26 cellular contexts compared by ENCODE assay signal in genomic region chr9:74095925-74096324, GRCh38.
"Had no signal": no experiment of that assay in that cellular context is flagged by ENCODE, and none has a peak within 500 bp of the region (broad histone marks: within the 10 kb centered on the region; RNA-seq: fewer than 3 reads in every experiment).

No MANE protein-coding gene starts in this region.

- H3K9me3 ChIP-seq: colonic mucosa, esophagus squamous epithelium, gastrocnemius medialis, heart right ventricle, left lung, lower lobe of right lung, mucosa of descending colon had no signal

- H3K4me1 ChIP-seq: colonic mucosa, esophagus squamous epithelium, gastrocnemius medialis, heart right ventricle, left lung, lower lobe of right lung had no signal

- H3K9me3 Mint-ChIP-seq: mesothelial cell of epicardium had no signal

- H3K36me3 Mint-ChIP-seq: mesothelial cell of epicardium; naive B cell; naive thymus-derived CD8-positive, alpha-beta T cell had no signal

- H3K27me3 ChIP-seq: colonic mucosa, esophagus squamous epithelium, gastrocnemius medialis, heart right ventricle, left lung had no signal

- H3K27me3 Mint-ChIP-seq: dendritic cell treated with granulocyte-macrophage colony-stimulating factor and Interleukin-4, amounts not matched to agents 40 ng/mL and 50 ng/mL, for 4 days; naive B cell had no signal

- H3K4me1 Mint-ChIP-seq: immature natural killer cell; mesothelial cell of epicardium; naive B cell; naive thymus-derived CD8-positive, alpha-beta T cell had no signal

- H3K4me3 ChIP-seq: colonic mucosa, esophagus squamous epithelium, gastrocnemius medialis, heart right ventricle, left lung, lower lobe of right lung, mucosa of descending colon had no signal

- H3K36me3 ChIP-seq: colonic mucosa, esophagus squamous epithelium, gastrocnemius medialis, heart right ventricle, left lung, lower lobe of right lung had no signal

- DNase-seq: colonic mucosa; cortex of kidney; effector memory CD4-positive, alpha-beta T cell; erythroblast; esophagus squamous epithelium; foreskin fibroblast; foreskin melanocyte; gastrocnemius medialis; glutamatergic neuron; head of caudate nucleus; heart right ventricle; immature natural killer cell; islet precursor cell; kidney; left cardiac atrium; left lung; left ventricle myocardium superior; lower lobe of right lung; mesenchymal stem cell; mucosa of descending colon; naive B cell; naive thymus-derived CD8-positive, alpha-beta T cell had no signal

- ATAC-seq: esophagus mucosa; gastrocnemius medialis; heart right ventricle; left cardiac atrium; left lung; left ventricle myocardium superior; lower lobe of right lung; mucosa of descending colon; naive thymus-derived CD8-positive, alpha-beta T cell had no signal

- H3K27ac Mint-ChIP-seq: dendritic cell treated with granulocyte-macrophage colony-stimulating factor and Interleukin-4, amounts not matched to agents 40 ng/mL and 50 ng/mL, for 4 days; immature natural killer cell; mesothelial cell of epicardium; naive B cell; naive thymus-derived CD8-positive, alpha-beta T cell had no signal

- H3K27ac ChIP-seq: colonic mucosa, epithelial cell of prostate, esophagus squamous epithelium, gastrocnemius medialis, heart right ventricle, left lung, lower lobe of right lung had no signal

- H3K4me3 Mint-ChIP-seq: dendritic cell treated with granulocyte-macrophage colony-stimulating factor and Interleukin-4, amounts not matched to agents 40 ng/mL and 50 ng/mL, for 4 days; immature natural killer cell; mesothelial cell of epicardium; naive thymus-derived CD8-positive, alpha-beta T cell had no signal
